Comparison of ENCODE assay signal across 10 cellular contexts in the genomic region with DNA sequence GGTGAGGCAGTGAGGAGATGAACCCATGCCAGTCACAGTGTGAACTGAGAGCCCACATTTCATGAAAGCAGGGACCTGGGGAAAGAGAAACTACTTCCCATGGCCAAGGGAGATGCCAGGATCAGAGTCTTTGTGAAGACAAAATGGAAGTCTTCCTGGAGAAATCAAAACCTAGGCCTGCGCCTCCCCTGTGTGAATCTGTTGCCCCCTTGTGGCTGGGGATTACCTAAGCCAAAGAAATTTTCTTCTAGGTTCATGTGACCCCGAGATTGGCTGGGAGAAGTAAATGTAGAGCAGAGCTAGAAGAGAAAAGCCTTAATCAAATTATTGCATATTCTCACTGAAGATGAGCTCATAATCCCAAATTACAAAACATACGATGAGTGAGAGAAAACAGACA.
DNase-seq lines count a peak whose midpoint lies in the region; ATAC-seq and TF ChIP-seq lines count a peak whose summit lies in the region.
"Had no signal": no experiment of that assay in that cellular context is flagged by ENCODE, and none has a peak within 500 bp of the region (broad histone marks: within the 10 kb centered on the region; RNA-seq: fewer than 3 reads in every experiment).

No MANE protein-coding gene starts in this region.

- CTCF ChIA-PET in SK-N-SH (lab: Yijun Ruan, JAX) (no interaction called here), HEK293T (lab: Yijun Ruan, JAX) (interaction anchor here (0.7 kb wide), 1 partner anchor 35 kb away, joined by 4 read pairs; no protein-coding TSS in a partner anchor)

- H3F3A ChIP-seq in SK-N-SH (replicated peaks; ENCODE audit: insufficient read depth) (no peaks in the 10 kb centered on the region), MM.1S (ENCODE audit: insufficient read depth, low read length) (no peaks in the 10 kb centered on the region)

- peak; percentile 42 for TF ChIP-seq CTCF in SK-N-SH (IDR thresholded peaks at IDR 0.05)
- peak; percentile 70 for TF ChIP-seq CTCF in MM.1S (IDR thresholded peaks at IDR 0.05; ENCODE audit: low read length)
- peak; percentile 24 for TF ChIP-seq CTCF in osteoblast (IDR thresholded peaks at IDR 0.05; ENCODE audit: extremely low read depth, low read depth, low read length)

- no peak overlapping the region for H3K4me2 ChIP-seq in SK-N-SH
- H3K4me2 ChIP-seq in MM.1S (ENCODE audit: low read depth, low read length), result no peak overlapping the region
- H3K4me2 ChIP-seq in osteoblast (ENCODE audit: insufficient read depth, low read length), result no peak overlapping the region

- 25% methylated on average over 3 of the region's 3 CpGs for WGBS in SK-N-SH (ENCODE audit: low lambda C conversion rate)

- no peak for TF ChIP-seq EP300 in SK-N-SH (IDR thresholded peaks at IDR 0.05; ENCODE audit: borderline replicate concordance in 1 of 2, low read depth in 1 of 2, low read length in 1 of 2)

- no peak overlapping the region for H3K9ac ChIP-seq in SK-N-SH
- no peak overlapping the region for H3K9ac ChIP-seq in MM.1S (ENCODE audit: low read length)
- H3K9ac ChIP-seq in adipocyte (ENCODE audit: low read length), result no peak overlapping the region

- H3K36me3 ChIP-seq in SK-N-SH (replicated peaks in 1 of 2; ENCODE audit: control insufficient read depth in 1 of 2, insufficient read depth in 2 of 2, low read length in 1 of 2), result no peaks in the 10 kb centered on the region
- H3K36me3 ChIP-seq in MM.1S (replicated peaks; ENCODE audit: insufficient read depth, low read length), result no peaks in the 10 kb centered on the region
- no peaks in the 10 kb centered on the region for H3K36me3 ChIP-seq in adipocyte (ENCODE audit: control insufficient read depth, insufficient read depth, low read length, severe bottlenecking)
- H3K36me3 ChIP-seq in osteoblast (ENCODE audit: insufficient read depth, low read length), result no peaks in the 10 kb centered on the region
- H3K36me3 ChIP-seq: adrenal gland, SJSA1 had no signal

- no peak overlapping the region for H3K27ac ChIP-seq in SK-N-SH (ENCODE audit: low read depth in 2 of 2, low read length in 1 of 2)
- no peak overlapping the region for H3K27ac ChIP-seq in MM.1S (ENCODE audit: low read length)
- no peak overlapping the region for H3K27ac ChIP-seq in osteoblast (ENCODE audit: low read depth, low read length)
- H3K27ac ChIP-seq: adrenal gland had no signal

- H3K4me3 ChIP-seq in SK-N-SH (ENCODE audit: low read depth in 2 of 2, low read length in 1 of 2) (no peak overlapping the region), MM.1S (ENCODE audit: low read length) (no peak overlapping the region), adipocyte (ENCODE audit: low read length) (no peak overlapping the region), osteoblast (ENCODE audit: insufficient read depth, low read length) (no peak overlapping the region)
- H3K4me3 ChIP-seq: adrenal gland, SJSA1 had no signal

- no peak for ATAC-seq in SK-N-SH treated with all-trans-retinoic acid at 6 μM for 48 hours

- POLR2A ChIA-PET in SK-N-SH (lab: Yijun Ruan, JAX), result no interaction called here
- POLR2A ChIA-PET in HEK293T (lab: Yijun Ruan, JAX), result no interaction called here

- no peaks in the 10 kb centered on the region for H3K4me1 ChIP-seq in SK-N-SH (ENCODE audit: control insufficient read depth in 1 of 2, insufficient read depth in 2 of 2, low read depth in 1 of 2, low read length in 1 of 2)
- H3K4me1 ChIP-seq in MM.1S (ENCODE audit: low read length), result peaks cover 23% of the 10 kb centered on the region
- H3K4me1 ChIP-seq in adipocyte (ENCODE audit: control insufficient read depth, insufficient read depth, low read length), result peaks cover 7% of the 10 kb centered on the region
- no peaks in the 10 kb centered on the region for H3K4me1 ChIP-seq in osteoblast (ENCODE audit: insufficient read depth, low read length)
- H3K4me1 ChIP-seq: adrenal gland had no signal

- H4K20me1 ChIP-seq in SK-N-SH (ENCODE audit: insufficient read depth) (no peaks in the 10 kb centered on the region), MM.1S (ENCODE audit: insufficient read depth, low read length) (no peaks in the 10 kb centered on the region), osteoblast (ENCODE audit: insufficient read depth, low read length) (no peaks in the 10 kb centered on the region)

- H3K9me2 ChIP-seq in SK-N-SH (no peaks in the 10 kb centered on the region), MM.1S (replicated peaks; ENCODE audit: insufficient read depth, low read length) (no peaks in the 10 kb centered on the region)

- DNase-seq in SK-N-SH (peak; percentile 20), MM.1S (peak; percentile 70), adipocyte (ENCODE audit: low read depth) (peak; percentile 4), osteoblast (ENCODE audit: insufficient read length, low spot score, missing footprints) (no peak), HEK293T (ENCODE audit: extremely low spot score) (no peak), GM19238 (ENCODE audit: insufficient read length, low spot score) (no peak), AG08395 (ENCODE audit: low spot score) (no peak)

- H2AFZ ChIP-seq in SK-N-SH (ENCODE audit: low read depth) (no peak overlapping the region), MM.1S (ENCODE audit: low read length) (peak overlapping the region; percentile 55), osteoblast (ENCODE audit: low read length) (no peak overlapping the region)

- H3K9me3 ChIP-seq in SK-N-SH (no peaks in the 10 kb centered on the region), MM.1S (replicated peaks; ENCODE audit: insufficient read depth, low read length) (no peaks in the 10 kb centered on the region), adipocyte (ENCODE audit: control insufficient read depth, low read length) (peaks cover 2% of the 10 kb centered on the region), osteoblast (ENCODE audit: low read depth, low read length) (no peaks in the 10 kb centered on the region)
- H3K9me3 ChIP-seq: adrenal gland, SJSA1 had no signal

- TF ChIP-seq RAD21 in SK-N-SH (IDR thresholded peaks at IDR 0.05; ENCODE audit: low read length), result peak; percentile 42

- no peaks in the 10 kb centered on the region for H3K27me3 ChIP-seq in SK-N-SH (ENCODE audit: insufficient read depth)
- no peaks in the 10 kb centered on the region for H3K27me3 ChIP-seq in MM.1S (replicated peaks; ENCODE audit: insufficient read depth, low read length)
- H3K27me3 ChIP-seq in adipocyte (replicated peaks; ENCODE audit: control insufficient read depth, insufficient read depth, low read length), result peaks cover 9% of the 10 kb centered on the region
- H3K27me3 ChIP-seq in osteoblast (ENCODE audit: insufficient read depth, low read length), result no peaks in the 10 kb centered on the region
- H3K27me3 ChIP-seq: SJSA1 had no signal

- H3K79me2 ChIP-seq in SK-N-SH (ENCODE audit: insufficient read depth), result no peaks in the 10 kb centered on the region
- H3K79me2 ChIP-seq in MM.1S (ENCODE audit: low read length), result no peaks in the 10 kb centered on the region
- no peaks in the 10 kb centered on the region for H3K79me2 ChIP-seq in osteoblast (ENCODE audit: insufficient read depth, low read length)

TF ChIP-seq in SK-N-SH, 30 proteins besides CTCF, POLR2A, EP300 and RAD21:
- no peak for TF ChIP-seq ELF1 (IDR thresholded peaks at IDR 0.05)
- peak; percentile 22; the same call in 1 of the 2 replicates for TF ChIP-seq SMC3 (IDR thresholded peaks at IDR 0.05; ENCODE audit: low read depth, low read length)

TF ChIP-seq in SK-N-SH treated with all-trans-retinoic acid at 6 μM for 48 hours, 23 proteins besides CTCF, POLR2A, EP300 and RAD21 (continues in another document):
- TF ChIP-seq ISL1 (CRISPR knock-in tag; IDR thresholded peaks at IDR 0.05) (no peak), OSR1 (CRISPR knock-in tag; IDR thresholded peaks at IDR 0.05) (no peak), ESRRG (CRISPR knock-in tag; IDR thresholded peaks at IDR 0.05) (no peak), GLIS3 (CRISPR knock-in tag; IDR thresholded peaks at IDR 0.05) (no peak)
- TF ChIP-seq, protein P1, sequence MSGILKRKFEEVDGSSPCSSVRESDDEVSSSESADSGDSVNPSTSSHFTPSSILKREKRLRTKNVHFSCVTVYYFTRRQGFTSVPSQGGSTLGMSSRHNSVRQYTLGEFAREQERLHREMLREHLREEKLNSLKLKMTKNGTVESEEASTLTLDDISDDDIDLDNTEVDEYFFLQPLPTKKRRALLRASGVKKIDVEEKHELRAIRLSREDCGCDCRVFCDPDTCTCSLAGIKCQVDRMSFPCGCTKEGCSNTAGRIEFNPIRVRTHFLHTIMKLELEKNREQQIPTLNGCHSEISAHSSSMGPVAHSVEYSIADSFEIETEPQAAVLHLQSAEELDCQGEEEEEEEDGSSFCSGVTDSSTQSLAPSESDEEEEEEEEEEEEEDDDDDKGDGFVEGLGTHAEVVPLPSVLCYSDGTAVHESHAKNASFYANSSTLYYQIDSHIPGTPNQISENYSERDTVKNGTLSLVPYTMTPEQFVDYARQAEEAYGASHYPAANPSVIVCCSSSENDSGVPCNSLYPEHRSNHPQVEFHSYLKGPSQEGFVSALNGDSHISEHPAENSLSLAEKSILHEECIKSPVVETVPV (CRISPR knock-in tag; IDR thresholded peaks at IDR 0.05), result no peak

TF ChIP-seq in HEK293T, 16 proteins besides CTCF, POLR2A, EP300 and RAD21:
- TF ChIP-seq SUZ12 (IDR thresholded peaks at IDR 0.05) (no peak), TARDBP (IDR thresholded peaks at IDR 0.05) (no peak), CTBP1 (IDR thresholded peaks at IDR 0.05; ENCODE audit: borderline replicate concordance) (no peak), ELF4 (IDR thresholded peaks at IDR 0.05) (no peak), LEF1 (IDR thresholded peaks at IDR 0.05; ENCODE audit: borderline replicate concordance) (no peak), SP1 (IDR thresholded peaks at IDR 0.05) (no peak), ZNF384 (IDR thresholded peaks at IDR 0.05) (no peak), HDGF (IDR thresholded peaks at IDR 0.05; ENCODE audit: borderline replicate concordance) (no peak), L3MBTL2 (conservative IDR thresholded peaks at IDR 0.05) (no peak)
- TF ChIP-seq, protein P2, sequence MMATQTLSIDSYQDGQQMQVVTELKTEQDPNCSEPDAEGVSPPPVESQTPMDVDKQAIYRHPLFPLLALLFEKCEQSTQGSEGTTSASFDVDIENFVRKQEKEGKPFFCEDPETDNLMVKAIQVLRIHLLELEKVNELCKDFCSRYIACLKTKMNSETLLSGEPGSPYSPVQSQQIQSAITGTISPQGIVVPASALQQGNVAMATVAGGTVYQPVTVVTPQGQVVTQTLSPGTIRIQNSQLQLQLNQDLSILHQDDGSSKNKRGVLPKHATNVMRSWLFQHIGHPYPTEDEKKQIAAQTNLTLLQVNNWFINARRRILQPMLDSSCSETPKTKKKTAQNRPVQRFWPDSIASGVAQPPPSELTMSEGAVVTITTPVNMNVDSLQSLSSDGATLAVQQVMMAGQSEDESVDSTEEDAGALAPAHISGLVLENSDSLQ (IDR thresholded peaks at IDR 0.05), result no peak

Comparison
In these comparisons a context has a peak if more than half of its experiments do, and no peak if none do; other contexts are left out.
1. DNase-seq: peak in SK-N-SH (single experiment), MM.1S (single experiment) and adipocyte (single experiment); none in osteoblast (single experiment), HEK293T (single experiment), GM19238 (single experiment) and AG08395 (single experiment).
2. Peak in every context shown above with its lines, with median percentiles within 50 percentile points of each other: CTCF ChIP-seq.